Comparison of ENCODE assay signal across 1 cellular context in genomic region chr21:43974791-43975468, GRCh38.
TF ChIP-seq lines count a peak whose summit lies in the region.

No MANE protein-coding gene starts in this region.

TF ChIP-seq in K562, 482 proteins besides CTCF, POLR2A, EP300 and RAD21 (continued from another document and continues in another):
- TF ChIP-seq MBD1 (CRISPR knock-in tag; IDR thresholded peaks at IDR 0.05) (no peak), NR2C2 (CRISPR knock-in tag; IDR thresholded peaks at IDR 0.05) (no peak), NR2C2 (tag; IDR thresholded peaks at IDR 0.05) (no peak), RUNX1 (IDR thresholded peaks at IDR 0.05; ENCODE audit: low read depth) (0 out of 2 replicates have a peak, but pooled peaks have one; percentile 18), ZNF23 (CRISPR knock-in tag; IDR thresholded peaks at IDR 0.05) (no peak), SREBF1 (IDR thresholded peaks at IDR 0.05; ENCODE audit: borderline replicate concordance, low read depth, low read length) (no peak), MYBL2 (IDR thresholded peaks at IDR 0.05; ENCODE audit: low read depth) (no peak; the same call in 1 of the 2 replicates), MYBL2 (CRISPR knock-in tag; IDR thresholded peaks at IDR 0.05; ENCODE audit: borderline replicate concordance) (no peak), TFAM (CRISPR knock-in tag; conservative IDR thresholded peaks at IDR 0.05) (no peak), MAX (CRISPR knock-in tag; IDR thresholded peaks at IDR 0.05) (peak; percentile 50; the same call in 1 of the 2 replicates), HSF4 (CRISPR knock-in tag; IDR thresholded peaks at IDR 0.05; ENCODE audit: borderline replicate concordance) (no peak), NCOR1 (IDR thresholded peaks at IDR 0.05) (no peak), NONO (IDR thresholded peaks at IDR 0.05; ENCODE audit: low read depth in 2 of 2, low read length in 1 of 2) (no peak), KDM5B (IDR thresholded peaks at IDR 0.05; ENCODE audit: insufficient replicate concordance, low read depth, low read length) (no peak), DIDO1 (tag; IDR thresholded peaks at IDR 0.05; ENCODE audit: low read depth) (no peak), CBFB (CRISPR knock-in tag; IDR thresholded peaks at IDR 0.05) (no peak), GABPA (tag; conservative IDR thresholded peaks at IDR 0.05; ENCODE audit: low read depth) (no peak), MCM2 (IDR thresholded peaks at IDR 0.05; ENCODE audit: low read depth) (no peak), SIN3A (IDR thresholded peaks at IDR 0.05; ENCODE audit: borderline replicate concordance in 2 of 2, control insufficient read depth in 1 of 2, low read depth in 2 of 2, low read length in 2 of 2) (no peak), MEF2A (IDR thresholded peaks at IDR 0.05; ENCODE audit: control insufficient read depth, low read depth, low read length) (no peak), SMAD3 (CRISPR knock-in tag; conservative IDR thresholded peaks at IDR 0.05) (no peak), ZNF695 (CRISPR knock-in tag; IDR thresholded peaks at IDR 0.05) (no peak), MAFK (IDR thresholded peaks at IDR 0.05; ENCODE audit: low read length) (no peak), ZBTB33 (CRISPR knock-in tag; IDR thresholded peaks at IDR 0.05) (no peak), TAF7 (tag; IDR thresholded peaks at IDR 0.05) (no peak), NFIC (IDR thresholded peaks at IDR 0.05) (0 out of 2 replicates have a peak, but pooled peaks have one; percentile 18), NRF1 (conservative IDR thresholded peaks at IDR 0.05 in 1 of 2, IDR thresholded peaks at IDR 0.05 in 1 of 2) (no peak), NELFE (IDR thresholded peaks at IDR 0.05; ENCODE audit: insufficient read depth, insufficient read length) (no peak), EZH2 (IDR thresholded peaks at IDR 0.05; ENCODE audit: borderline replicate concordance, low read depth, low read length) (no peak), CBX1 (IDR thresholded peaks at IDR 0.05; ENCODE audit: low read depth) (no peak; the same call in 1 of the 2 replicates), THAP7 (CRISPR knock-in tag; IDR thresholded peaks at IDR 0.05) (no peak), CHD1 (IDR thresholded peaks at IDR 0.05; ENCODE audit: low read length) (no peak), ZEB2 (IDR thresholded peaks at IDR 0.05) (no peak), ELF1 (tag; IDR thresholded peaks at IDR 0.05) (no peak), RCOR1 (IDR thresholded peaks at IDR 0.05; ENCODE audit: borderline replicate concordance in 1 of 2, low read depth in 2 of 2, low read length in 2 of 2) (no peak), PKNOX1 (IDR thresholded peaks at IDR 0.05) (no peak), POLR2G (IDR thresholded peaks at IDR 0.05; ENCODE audit: low read depth, low read length) (peak; percentile 41; the same call in 1 of the 2 replicates), DPF2 (IDR thresholded peaks at IDR 0.05) (no peak; the same call in 1 of the 2 replicates), SMARCE1 (IDR thresholded peaks at IDR 0.05) (no peak), COPS2 (conservative IDR thresholded peaks at IDR 0.05) (no peak), BRF2 (IDR thresholded peaks at IDR 0.05; ENCODE audit: borderline replicate concordance, insufficient read depth, insufficient read length) (no peak), SNIP1 (IDR thresholded peaks at IDR 0.05; ENCODE audit: low read depth) (no peak), ZFP30 (CRISPR knock-in tag; IDR thresholded peaks at IDR 0.05; ENCODE audit: borderline replicate concordance) (no peak), ZNF699 (CRISPR knock-in tag; IDR thresholded peaks at IDR 0.05; ENCODE audit: insufficient replicate concordance) (no peak), NR2F6 (CRISPR knock-in tag; IDR thresholded peaks at IDR 0.05) (no peak), CSDE1 (IDR thresholded peaks at IDR 0.05) (peak in 1 of 2 experiments; percentile 82; a peak in 2 of 4 replicates), MBD2 (IDR thresholded peaks at IDR 0.05; ENCODE audit: borderline replicate concordance, low read depth) (no peak), LARP7 (IDR thresholded peaks at IDR 0.05) (peak; percentile 88)
- TF ChIP-seq, protein P1, sequence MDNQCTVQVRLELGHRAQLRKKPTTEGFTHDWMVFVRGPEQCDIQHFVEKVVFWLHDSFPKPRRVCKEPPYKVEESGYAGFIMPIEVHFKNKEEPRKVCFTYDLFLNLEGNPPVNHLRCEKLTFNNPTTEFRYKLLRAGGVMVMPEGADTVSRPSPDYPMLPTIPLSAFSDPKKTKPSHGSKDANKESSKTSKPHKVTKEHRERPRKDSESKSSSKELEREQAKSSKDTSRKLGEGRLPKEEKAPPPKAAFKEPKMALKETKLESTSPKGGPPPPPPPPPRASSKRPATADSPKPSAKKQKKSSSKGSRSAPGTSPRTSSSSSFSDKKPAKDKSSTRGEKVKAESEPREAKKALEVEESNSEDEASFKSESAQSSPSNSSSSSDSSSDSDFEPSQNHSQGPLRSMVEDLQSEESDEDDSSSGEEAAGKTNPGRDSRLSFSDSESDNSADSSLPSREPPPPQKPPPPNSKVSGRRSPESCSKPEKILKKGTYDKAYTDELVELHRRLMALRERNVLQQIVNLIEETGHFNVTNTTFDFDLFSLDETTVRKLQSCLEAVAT (IDR thresholded peaks at IDR 0.05), result peak; percentile 17 to 77; a peak in 3 of 4 replicates
- TF ChIP-seq, protein P2, sequence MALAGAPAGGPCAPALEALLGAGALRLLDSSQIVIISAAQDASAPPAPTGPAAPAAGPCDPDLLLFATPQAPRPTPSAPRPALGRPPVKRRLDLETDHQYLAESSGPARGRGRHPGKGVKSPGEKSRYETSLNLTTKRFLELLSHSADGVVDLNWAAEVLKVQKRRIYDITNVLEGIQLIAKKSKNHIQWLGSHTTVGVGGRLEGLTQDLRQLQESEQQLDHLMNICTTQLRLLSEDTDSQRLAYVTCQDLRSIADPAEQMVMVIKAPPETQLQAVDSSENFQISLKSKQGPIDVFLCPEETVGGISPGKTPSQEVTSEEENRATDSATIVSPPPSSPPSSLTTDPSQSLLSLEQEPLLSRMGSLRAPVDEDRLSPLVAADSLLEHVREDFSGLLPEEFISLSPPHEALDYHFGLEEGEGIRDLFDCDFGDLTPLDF (CRISPR knock-in tag; IDR thresholded peaks at IDR 0.05), result no peak
- TF ChIP-seq, protein P3, sequence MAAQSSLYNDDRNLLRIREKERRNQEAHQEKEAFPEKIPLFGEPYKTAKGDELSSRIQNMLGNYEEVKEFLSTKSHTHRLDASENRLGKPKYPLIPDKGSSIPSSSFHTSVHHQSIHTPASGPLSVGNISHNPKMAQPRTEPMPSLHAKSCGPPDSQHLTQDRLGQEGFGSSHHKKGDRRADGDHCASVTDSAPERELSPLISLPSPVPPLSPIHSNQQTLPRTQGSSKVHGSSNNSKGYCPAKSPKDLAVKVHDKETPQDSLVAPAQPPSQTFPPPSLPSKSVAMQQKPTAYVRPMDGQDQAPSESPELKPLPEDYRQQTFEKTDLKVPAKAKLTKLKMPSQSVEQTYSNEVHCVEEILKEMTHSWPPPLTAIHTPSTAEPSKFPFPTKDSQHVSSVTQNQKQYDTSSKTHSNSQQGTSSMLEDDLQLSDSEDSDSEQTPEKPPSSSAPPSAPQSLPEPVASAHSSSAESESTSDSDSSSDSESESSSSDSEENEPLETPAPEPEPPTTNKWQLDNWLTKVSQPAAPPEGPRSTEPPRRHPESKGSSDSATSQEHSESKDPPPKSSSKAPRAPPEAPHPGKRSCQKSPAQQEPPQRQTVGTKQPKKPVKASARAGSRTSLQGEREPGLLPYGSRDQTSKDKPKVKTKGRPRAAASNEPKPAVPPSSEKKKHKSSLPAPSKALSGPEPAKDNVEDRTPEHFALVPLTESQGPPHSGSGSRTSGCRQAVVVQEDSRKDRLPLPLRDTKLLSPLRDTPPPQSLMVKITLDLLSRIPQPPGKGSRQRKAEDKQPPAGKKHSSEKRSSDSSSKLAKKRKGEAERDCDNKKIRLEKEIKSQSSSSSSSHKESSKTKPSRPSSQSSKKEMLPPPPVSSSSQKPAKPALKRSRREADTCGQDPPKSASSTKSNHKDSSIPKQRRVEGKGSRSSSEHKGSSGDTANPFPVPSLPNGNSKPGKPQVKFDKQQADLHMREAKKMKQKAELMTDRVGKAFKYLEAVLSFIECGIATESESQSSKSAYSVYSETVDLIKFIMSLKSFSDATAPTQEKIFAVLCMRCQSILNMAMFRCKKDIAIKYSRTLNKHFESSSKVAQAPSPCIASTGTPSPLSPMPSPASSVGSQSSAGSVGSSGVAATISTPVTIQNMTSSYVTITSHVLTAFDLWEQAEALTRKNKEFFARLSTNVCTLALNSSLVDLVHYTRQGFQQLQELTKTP (IDR thresholded peaks at IDR 0.05; ENCODE audit: low read depth in 1 of 2, partially characterized antibody in 2 of 2), result no peak
- TF ChIP-seq, protein P4, sequence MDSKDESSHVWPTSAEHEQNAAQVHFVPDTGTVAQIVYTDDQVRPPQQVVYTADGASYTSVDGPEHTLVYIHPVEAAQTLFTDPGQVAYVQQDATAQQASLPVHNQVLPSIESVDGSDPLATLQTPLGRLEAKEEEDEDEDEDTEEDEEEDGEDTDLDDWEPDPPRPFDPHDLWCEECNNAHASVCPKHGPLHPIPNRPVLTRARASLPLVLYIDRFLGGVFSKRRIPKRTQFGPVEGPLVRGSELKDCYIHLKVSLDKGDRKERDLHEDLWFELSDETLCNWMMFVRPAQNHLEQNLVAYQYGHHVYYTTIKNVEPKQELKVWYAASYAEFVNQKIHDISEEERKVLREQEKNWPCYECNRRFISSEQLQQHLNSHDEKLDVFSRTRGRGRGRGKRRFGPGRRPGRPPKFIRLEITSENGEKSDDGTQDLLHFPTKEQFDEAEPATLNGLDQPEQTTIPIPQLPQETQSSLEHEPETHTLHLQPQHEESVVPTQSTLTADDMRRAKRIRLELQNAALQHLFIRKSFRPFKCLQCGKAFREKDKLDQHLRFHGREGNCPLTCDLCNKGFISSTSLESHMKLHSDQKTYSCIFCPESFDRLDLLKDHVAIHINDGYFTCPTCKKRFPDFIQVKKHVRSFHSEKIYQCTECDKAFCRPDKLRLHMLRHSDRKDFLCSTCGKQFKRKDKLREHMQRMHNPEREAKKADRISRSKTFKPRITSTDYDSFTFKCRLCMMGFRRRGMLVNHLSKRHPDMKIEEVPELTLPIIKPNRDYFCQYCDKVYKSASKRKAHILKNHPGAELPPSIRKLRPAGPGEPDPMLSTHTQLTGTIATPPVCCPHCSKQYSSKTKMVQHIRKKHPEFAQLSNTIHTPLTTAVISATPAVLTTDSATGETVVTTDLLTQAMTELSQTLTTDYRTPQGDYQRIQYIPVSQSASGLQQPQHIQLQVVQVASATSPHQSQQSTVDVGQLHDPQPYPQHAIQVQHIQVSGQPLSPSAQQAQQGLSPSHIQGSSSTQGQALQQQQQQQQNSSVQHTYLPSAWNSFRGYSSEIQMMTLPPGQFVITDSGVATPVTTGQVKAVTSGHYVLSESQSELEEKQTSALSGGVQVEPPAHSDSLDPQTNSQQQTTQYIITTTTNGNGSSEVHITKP (IDR thresholded peaks at IDR 0.05; ENCODE audit: partially characterized antibody), result no peak
